9 cellular contexts compared by ENCODE assay signal in the genomic region with DNA sequence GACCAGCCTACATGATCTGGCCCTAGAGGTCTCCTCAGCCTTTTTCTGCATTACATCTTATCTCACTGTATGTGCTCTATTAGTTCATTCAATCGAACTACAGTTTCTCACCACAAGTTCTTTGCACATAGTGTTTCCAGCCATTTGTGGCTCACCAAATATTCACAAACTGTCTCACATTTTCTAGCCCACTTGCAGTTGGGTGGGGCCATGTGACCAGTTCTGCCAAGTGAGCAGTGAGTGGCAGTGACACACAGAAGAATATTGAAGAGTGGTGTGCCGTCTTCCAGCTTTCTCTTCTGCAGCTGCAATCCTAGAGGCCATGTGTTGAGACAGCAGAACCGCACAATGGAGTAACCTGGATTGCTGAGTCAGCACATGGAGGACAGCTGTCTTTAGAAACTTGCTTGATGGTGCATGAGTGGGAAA.
DNase-seq lines count a peak whose midpoint lies in the region; ATAC-seq, FAIRE-seq and TF ChIP-seq lines count a peak whose summit lies in the region.
"Had no signal": no experiment of that assay in that cellular context is flagged by ENCODE, and none has a peak within 500 bp of the region (broad histone marks: within the 10 kb centered on the region; RNA-seq: fewer than 3 reads in every experiment).

No MANE protein-coding gene starts in this region.

- no peak for FAIRE-seq in H1 (lab: Jason Lieb, UNC)

- H3K36me3 ChIP-seq in H1 (ENCODE audit: control insufficient read depth in 2 of 4, insufficient read depth in 4 of 4, low read length in 3 of 4) (no peaks in the 10 kb centered on the region), neuronal stem cell (replicated peaks in 1 of 2; ENCODE audit: control insufficient read depth in 2 of 2, insufficient read depth in 2 of 2, low read length in 2 of 2) (no peaks in the 10 kb centered on the region)
- H3K36me3 ChIP-seq: BLaER1 had no signal

- H3K23ac ChIP-seq in H1 (ENCODE audit: insufficient read length) (no peak overlapping the region), neuronal stem cell (ENCODE audit: low read depth, low read length, poor library complexity) (no peak overlapping the region)

- H3K4me2 ChIP-seq in H1 (ENCODE audit: insufficient read depth in 1 of 2, low read depth in 2 of 2, low read length in 2 of 2) (no peak overlapping the region), neuronal stem cell (ENCODE audit: insufficient read depth, low read length, poor library complexity, severe bottlenecking) (no peak overlapping the region)
- H3K4me2 ChIP-seq: BLaER1 had no signal

- H3K9ac ChIP-seq in H1 (replicated peaks in 1 of 4; ENCODE audit: extremely low read depth in 1 of 4, low read depth in 3 of 4, low read length in 3 of 4), result no peak overlapping the region
- H3K9ac ChIP-seq in neuronal stem cell (ENCODE audit: low read depth, low read length, poor library complexity), result no peak overlapping the region
- H3K9ac ChIP-seq: BLaER1 had no signal

- TF ChIP-seq RAD21 in H1 (IDR thresholded peaks at IDR 0.05 in 1 of 2, conservative IDR thresholded peaks at IDR 0.05 in 1 of 2; ENCODE audit: low read depth in 2 of 2, low read length in 2 of 2), result no peak

- H3K4me3 ChIP-seq in H1 (ENCODE audit: extremely low read depth in 1 of 4, insufficient read depth in 2 of 4, low read depth in 3 of 4, low read length in 4 of 4), result no peak overlapping the region
- no peak overlapping the region for H3K4me3 ChIP-seq in neuronal stem cell (ENCODE audit: low read length in 2 of 2)
- H3K4me3 ChIP-seq: BLaER1 had no signal

- H4K20me1 ChIP-seq in H1 (replicated peaks in 1 of 2; ENCODE audit: control insufficient read depth in 1 of 2, insufficient read depth in 2 of 2, low read length in 2 of 2), result no peaks in the 10 kb centered on the region
- H4K20me1 ChIP-seq: BLaER1 had no signal

- H3K56ac ChIP-seq in H1 (replicated peaks; ENCODE audit: insufficient read length, low read depth, low read length), result no peak overlapping the region

- no peaks in the 10 kb centered on the region for H3K79me2 ChIP-seq in H1 (ENCODE audit: control insufficient read depth in 1 of 2, insufficient read depth in 2 of 2, low read length in 2 of 2)

- H2AFZ ChIP-seq in H1 (ENCODE audit: low read length) (0 out of 2 replicates have a peak overlapping the region, but pooled peaks have one; percentile 9), neuronal stem cell (ENCODE audit: low read length) (no peak overlapping the region)

- CTCF ChIA-PET in H1 (lab: Charles Lee; ENCODE audit: partially characterized antibody), result interaction anchor here (0.6 to 2.9 kb wide), 4 partner anchors 12 to 511 kb away, joined by 3 to 20 read pairs (median 4); no protein-coding TSS in a partner anchor

- peaks cover 6 to 35% (median 27%) of the 10 kb centered on the region in 4 experiments for H3K4me1 ChIP-seq in H1 (replicated peaks in 1 of 4; ENCODE audit: control insufficient read depth in 3 of 4, insufficient read depth in 4 of 4, low read length in 3 of 4)
- H3K4me1 ChIP-seq in neuronal stem cell (ENCODE audit: control insufficient read depth in 2 of 2, insufficient read depth in 1 of 2, low read depth in 1 of 2, low read length in 2 of 2), result peaks cover 0 to 5% of the 10 kb centered on the region in 2 donors
- H3K4me1 ChIP-seq: BLaER1 had no signal

- DNase-seq in activated T-cell treated with anti-CD3 and anti-CD28 coated beads for 24 hours (ENCODE audit: low read depth), result peak; percentile 26
- no peak for DNase-seq in activated T-cell treated with anti-CD3 and anti-CD28 coated beads, Interleukin-2, amount 50 U/mL, for 1 hour
- no peak for DNase-seq in H1 (ENCODE audit: low read depth in 1 of 2, low spot score in 2 of 2)
- DNase-seq in stimulated activated CD8-positive, alpha-beta memory T cell treated with anti-CD3 and anti-CD28 coated beads, Interleukin-7, amount 100 ng/mL, for 4 hours (ENCODE audit: low read depth in 2 of 2), result peak; percentile 8 to 13
- no peak for DNase-seq in Kasumi-1 (lab: John Stamatoyannopoulos, UW)
- DNase-seq in NCI-H526 (lab: John Stamatoyannopoulos, UW), result no peak
- DNase-seq in neuronal stem cell (ENCODE audit: low spot score), result no peak

- POLR2A ChIA-PET in H1 (lab: Charles Lee; ENCODE audit: partially characterized antibody), result interaction anchor here (1.3 to 2.7 kb wide), 3 partner anchors 9 to 103 kb away, joined by 3 to 16 read pairs (median 4); a partner anchor contains a TSS

- no peak overlapping the region for H2BK15ac ChIP-seq in H1 (ENCODE audit: low read length)
- no peak overlapping the region for H2BK15ac ChIP-seq in neuronal stem cell (ENCODE audit: low read length)

- H2BK120ac ChIP-seq in H1 (replicated peaks; ENCODE audit: low read depth, low read length), result no peak overlapping the region
- no peak overlapping the region for H2BK120ac ChIP-seq in neuronal stem cell (ENCODE audit: low read depth, low read length)

- TF ChIP-seq EP300 in H1 (IDR thresholded peaks at IDR 0.05; ENCODE audit: borderline replicate concordance in 1 of 2, low read depth in 2 of 2, low read length in 2 of 2), result no peak

- H4K5ac ChIP-seq in H1 (ENCODE audit: insufficient read length, low read depth, low read length), result no peak overlapping the region

- no peak for TF ChIP-seq POLR2A in H1 (IDR thresholded peaks at IDR 0.05; ENCODE audit: control extremely low read depth in 1 of 2, low read depth in 2 of 2, low read length in 2 of 2)

- H3K27ac ChIP-seq in H1 (ENCODE audit: low read depth, low read length) (no peak overlapping the region), neuronal stem cell (replicated peaks; ENCODE audit: low read length) (no peak overlapping the region)
- H3K27ac ChIP-seq: BLaER1 had no signal

- no peak for TF ChIP-seq CTCF in H1 (IDR thresholded peaks at IDR 0.05; ENCODE audit: control extremely low read depth in 1 of 3, insufficient read depth in 1 of 3, low read depth in 1 of 3, low read length in 3 of 3)

- H4K8ac ChIP-seq in H1 (ENCODE audit: extremely low read depth, insufficient read depth, low read length) (no peak overlapping the region), neuronal stem cell (ENCODE audit: low read depth, low read length) (no peak overlapping the region)

- no peaks in the 10 kb centered on the region; a peak in 1 of 7 replicates for H3K27me3 ChIP-seq in H1 (replicated peaks in 1 of 4; ENCODE audit: control insufficient read depth in 3 of 4, extremely low read depth in 1 of 4, insufficient read depth in 3 of 4, low read length in 3 of 4)
- peaks cover 0 to 7% (median 0%) of the 10 kb centered on the region in 3 experiments for H3K27me3 ChIP-seq in neuronal stem cell (ENCODE audit: control insufficient read depth in 3 of 3, insufficient read depth in 3 of 3, low read depth in 1 of 3, low read length in 3 of 3)
- H3K27me3 ChIP-seq: BLaER1 had no signal

- H2BK12ac ChIP-seq in H1 (ENCODE audit: low read depth, low read length), result peak overlapping the region; percentile 3; the same call in 1 of the 2 replicates
- no peak overlapping the region for H2BK12ac ChIP-seq in neuronal stem cell (ENCODE audit: low read length)

- peak overlapping the region; percentile 27; the same call in 1 of the 2 replicates for H2BK20ac ChIP-seq in H1 (ENCODE audit: low read length)

- H3K14ac ChIP-seq in H1 (ENCODE audit: insufficient read length) (no peak overlapping the region), neuronal stem cell (ENCODE audit: low read length) (no peak overlapping the region)

- H3K9me3 ChIP-seq in H1 (ENCODE audit: insufficient read depth in 2 of 2, low read depth in 1 of 2, low read length in 1 of 2) (no peaks in the 10 kb centered on the region), neuronal stem cell (replicated peaks in 1 of 2; ENCODE audit: control insufficient read depth in 2 of 2, insufficient read depth in 1 of 2, low read depth in 1 of 2, low read length in 2 of 2) (no peaks in the 10 kb centered on the region)
- H3K9me3 ChIP-seq: BLaER1 had no signal

- peak; percentile 59 for ATAC-seq in HG03442 (IDR thresholded peaks at IDR 0.05; ENCODE audit: unreplicated experiment)

- no peaks in the 10 kb centered on the region for H3K23me2 ChIP-seq in H1 (ENCODE audit: low read depth, low read length)

- H2BK5ac ChIP-seq in H1 (ENCODE audit: low read depth, low read length), result no peak overlapping the region; the same call in 1 of the 2 replicates
- no peak overlapping the region for H2BK5ac ChIP-seq in neuronal stem cell (ENCODE audit: low read length)

- H4K91ac ChIP-seq in H1 (replicated peaks; ENCODE audit: insufficient read length, low read length) (peak overlapping the region; percentile 5), neuronal stem cell (ENCODE audit: low read depth, low read length, poor library complexity) (no peak overlapping the region)

- H3K18ac ChIP-seq in H1 (ENCODE audit: extremely low read depth, low read length), result no peak overlapping the region; the same call in 1 of the 2 replicates
- no peak overlapping the region for H3K18ac ChIP-seq in neuronal stem cell (ENCODE audit: low read length)

- H3K79me1 ChIP-seq in H1 (ENCODE audit: low read depth, low read length), result no peaks in the 10 kb centered on the region
- no peaks in the 10 kb centered on the region for H3K79me1 ChIP-seq in neuronal stem cell (ENCODE audit: low read depth, low read length)

- H3K4ac ChIP-seq in H1 (replicated peaks; ENCODE audit: insufficient read length, low read depth, low read length) (peak overlapping the region; percentile 14), neuronal stem cell (ENCODE audit: low read length) (no peak overlapping the region)

- 100% methylated on average over 3 of the region's 3 CpGs; no CpG with 5 or more reads in 1 of the 2 experiments for WGBS in H1 (ENCODE audit: extremely low coverage in 1 of 2, insufficient coverage in 1 of 2, insufficient read length in 1 of 2, insufficient replicate concordance in 2 of 2, low coverage in 1 of 2, low lambda C conversion rate in 2 of 2, missing lambda C conversion rate in 1 of 2), 2 experiments
- WGBS in neuronal stem cell (ENCODE audit: extremely low coverage in 2 of 2, insufficient read length in 2 of 2, insufficient replicate concordance in 1 of 2), 2 donors, result no CpG with 5 or more reads among the region's 3 CpGs

- no peak overlapping the region for H2AK5ac ChIP-seq in H1 (ENCODE audit: low read depth, low read length)
- H2AK5ac ChIP-seq in neuronal stem cell (ENCODE audit: low read depth, low read length), result no peak overlapping the region

TF ChIP-seq in H1, 55 proteins besides CTCF, POLR2A, EP300 and RAD21 (continues in another document):
- TF ChIP-seq, protein P1, sequence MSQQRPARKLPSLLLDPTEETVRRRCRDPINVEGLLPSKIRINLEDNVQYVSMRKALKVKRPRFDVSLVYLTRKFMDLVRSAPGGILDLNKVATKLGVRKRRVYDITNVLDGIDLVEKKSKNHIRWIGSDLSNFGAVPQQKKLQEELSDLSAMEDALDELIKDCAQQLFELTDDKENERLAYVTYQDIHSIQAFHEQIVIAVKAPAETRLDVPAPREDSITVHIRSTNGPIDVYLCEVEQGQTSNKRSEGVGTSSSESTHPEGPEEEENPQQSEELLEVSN (IDR thresholded peaks at IDR 0.05), result no peak
- no peak for TF ChIP-seq HDAC6 (IDR thresholded peaks at IDR 0.05; ENCODE audit: low read depth, low read length)
- no peak for TF ChIP-seq EGR1 (IDR thresholded peaks at IDR 0.05; ENCODE audit: borderline replicate concordance, low read depth, low read length)
- no peak for TF ChIP-seq KDM4A (IDR thresholded peaks at IDR 0.05; ENCODE audit: low read depth, low read length, severe bottlenecking)
- TF ChIP-seq CHD1 (IDR thresholded peaks at IDR 0.05; ENCODE audit: low read depth, low read length), result no peak
- TF ChIP-seq SP2 (IDR thresholded peaks at IDR 0.05; ENCODE audit: low read length), result no peak

Comparison
In these comparisons a context has a peak if more than half of its experiments do, and no peak if none do; other contexts are left out.
1. DNase-seq: peak in activated T-cell treated with anti-CD3 and anti-CD28 coated beads for 24 hours (single experiment) and stimulated activated CD8-positive, alpha-beta memory T cell treated with anti-CD3 and anti-CD28 coated beads, Interleukin-7, amount 100 ng/mL, for 4 hours (2 of 2); none in activated T-cell treated with anti-CD3 and anti-CD28 coated beads, Interleukin-2, amount 50 U/mL, for 1 hour (single experiment), H1 (0 of 2), Kasumi-1 (0 of 2), NCI-H526 (0 of 2) and neuronal stem cell (single experiment).